ENCODE assay signal across 9 cellular contexts in genomic region chr14:22177870-22178269, GRCh38.
A peak's percentile ranks its signal among the peaks of the same experiment; 100 is the strongest.
DNase-seq lines count a peak whose midpoint lies in the region; ATAC-seq lines count a peak whose summit lies in the region.
"Had no signal": no experiment of that assay in that cellular context is flagged by ENCODE, and none has a peak within 500 bp of the region (broad histone marks: within the 10 kb centered on the region; RNA-seq: fewer than 3 reads in every experiment).

No MANE protein-coding gene starts in this region.

- peak overlapping the region in 1 of 2 donors; percentile 52 for H3K27ac Mint-ChIP-seq in T-cell
- H3K27ac Mint-ChIP-seq: endodermal cell had no signal

- POLR2A ChIA-PET in T-cell (lab: Charles Lee), result no interaction called here

- DNase-seq in T-cell (no peak), glomerular visceral epithelial cell (ENCODE audit: extremely low spot score) (peak; percentile 40), GM03348 (ENCODE audit: low spot score) (no peak)
- DNase-seq: endodermal cell had no signal

- peak overlapping the region in 1 of 3 donors; percentile 58 for H3K4me3 Mint-ChIP-seq in T-cell
- H3K4me3 Mint-ChIP-seq: endodermal cell had no signal

- no peaks in the 10 kb centered on the region for H3K36me3 Mint-ChIP-seq in T-cell

- CTCF ChIA-PET in T-cell (lab: Charles Lee), result interaction anchor here in 1 of 2 donors (2.3 kb wide), 1 partner anchor 23 kb away, joined by 7 read pairs; no protein-coding TSS in a partner anchor

- no peaks in the 10 kb centered on the region for H3K9me3 Mint-ChIP-seq in T-cell

- peak; percentile 67 for ATAC-seq in GM18511 (IDR thresholded peaks at IDR 0.05; ENCODE audit: unreplicated experiment)
- ATAC-seq in GM21529 (IDR thresholded peaks at IDR 0.05; ENCODE audit: unreplicated experiment), result peak; percentile 45
- ATAC-seq in T-cell (replicated peaks in 1 of 4), result peak; percentile 63 to 93 (median 76)
- no peak for ATAC-seq in GM21528 (IDR thresholded peaks at IDR 0.05; ENCODE audit: low FRiP score, unreplicated experiment)
- no peak for ATAC-seq in GM18873 (IDR thresholded peaks at IDR 0.05; ENCODE audit: low FRiP score, unreplicated experiment)
- ATAC-seq: Panc1 had no signal

- H3K4me1 Mint-ChIP-seq in T-cell, result peaks cover 15 to 21% (median 17%) of the 10 kb centered on the region in 3 donors

- H3K27me3 Mint-ChIP-seq in T-cell, result no peaks in the 10 kb centered on the region

Comparison
In these comparisons a context has a peak if more than half of its experiments do, and no peak if none do; other contexts are left out.
1. ATAC-seq: peak in GM18511 (single experiment), GM21529 (single experiment) and T-cell (4 of 4); none in GM21528 (single experiment) and GM18873 (single experiment).